ENCODE assay signal across 1 cellular context in the genomic region with DNA sequence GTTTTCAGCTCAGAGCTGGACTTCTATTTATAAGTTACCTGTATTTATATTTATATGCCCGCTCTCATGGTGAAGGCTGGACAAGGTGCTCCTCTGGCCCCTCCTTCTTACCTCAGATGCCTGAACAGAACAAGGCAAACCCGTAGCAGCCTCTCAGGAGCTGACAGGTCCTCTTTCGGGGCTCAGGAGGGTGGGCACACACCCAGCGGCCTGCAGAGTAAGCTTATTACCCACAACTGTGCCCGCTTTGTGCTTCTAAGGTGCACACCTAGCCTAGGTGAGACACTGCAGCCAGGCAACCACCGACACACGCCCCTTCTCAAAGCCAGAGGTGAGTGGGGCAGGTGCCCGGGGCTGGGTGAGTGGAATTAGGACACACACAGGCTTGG.
A peak's percentile ranks its signal among the peaks of the same experiment; 100 is the strongest.
TF ChIP-seq lines count a peak whose summit lies in the region.

No MANE protein-coding gene starts in this region.

TF ChIP-seq in HepG2, 621 proteins besides CTCF, POLR2A, EP300 and RAD21 (continues in another document):
- TF ChIP-seq ZNF781 (CRISPR knock-in tag; IDR thresholded peaks at IDR 0.05; ENCODE audit: borderline replicate concordance, not compliant biosample characterization) (peak; percentile 36), ZNF839 (CRISPR knock-in tag; IDR thresholded peaks at IDR 0.05; ENCODE audit: borderline replicate concordance) (0 out of 2 replicates have a peak, but pooled peaks have one; percentile 46), TEAD3 (CRISPR knock-in tag; optimal IDR thresholded peaks at IDR 0.05; ENCODE audit: borderline replicate concordance) (peak; percentile 4), MED8 (CRISPR knock-in tag; IDR thresholded peaks at IDR 0.05; ENCODE audit: insufficient replicate concordance) (peak; percentile 52), KDM1A (CRISPR knock-in tag; IDR thresholded peaks at IDR 0.05) (no peak), KLF9 (CRISPR knock-in tag; IDR thresholded peaks at IDR 0.05; ENCODE audit: low read depth) (no peak), KDM5B (CRISPR knock-in tag; IDR thresholded peaks at IDR 0.05; ENCODE audit: borderline replicate concordance) (peak; percentile 38; the same call in 1 of the 2 replicates), ZSCAN21 (CRISPR knock-in tag; IDR thresholded peaks at IDR 0.05; ENCODE audit: borderline replicate concordance) (no peak), HNRNPH1 (optimal IDR thresholded peaks at IDR 0.05; ENCODE audit: low read depth, low read length) (no peak), RELA (CRISPR knock-in tag; IDR thresholded peaks at IDR 0.05) (no peak), JUN (CRISPR knock-in tag; IDR thresholded peaks at IDR 0.05) (no peak), HOXA7 (CRISPR knock-in tag; IDR thresholded peaks at IDR 0.05) (no peak), AGO2 (optimal IDR thresholded peaks at IDR 0.05; ENCODE audit: low read depth, low read length) (peak; percentile 79), ZNF382 (CRISPR knock-in tag; IDR thresholded peaks at IDR 0.05; ENCODE audit: borderline replicate concordance) (no peak), ZNF253 (CRISPR knock-in tag; IDR thresholded peaks at IDR 0.05; ENCODE audit: borderline replicate concordance) (0 out of 2 replicates have a peak, but pooled peaks have one; percentile 36), PITX1 (CRISPR knock-in tag; IDR thresholded peaks at IDR 0.05) (peak; percentile 18; the same call in 1 of the 2 replicates), ZNF24 (IDR thresholded peaks at IDR 0.05) (no peak), SP1 (IDR thresholded peaks at IDR 0.05) (no peak), SP1 (CRISPR knock-in tag; IDR thresholded peaks at IDR 0.05) (no peak)
- TF ChIP-seq, protein P1, sequence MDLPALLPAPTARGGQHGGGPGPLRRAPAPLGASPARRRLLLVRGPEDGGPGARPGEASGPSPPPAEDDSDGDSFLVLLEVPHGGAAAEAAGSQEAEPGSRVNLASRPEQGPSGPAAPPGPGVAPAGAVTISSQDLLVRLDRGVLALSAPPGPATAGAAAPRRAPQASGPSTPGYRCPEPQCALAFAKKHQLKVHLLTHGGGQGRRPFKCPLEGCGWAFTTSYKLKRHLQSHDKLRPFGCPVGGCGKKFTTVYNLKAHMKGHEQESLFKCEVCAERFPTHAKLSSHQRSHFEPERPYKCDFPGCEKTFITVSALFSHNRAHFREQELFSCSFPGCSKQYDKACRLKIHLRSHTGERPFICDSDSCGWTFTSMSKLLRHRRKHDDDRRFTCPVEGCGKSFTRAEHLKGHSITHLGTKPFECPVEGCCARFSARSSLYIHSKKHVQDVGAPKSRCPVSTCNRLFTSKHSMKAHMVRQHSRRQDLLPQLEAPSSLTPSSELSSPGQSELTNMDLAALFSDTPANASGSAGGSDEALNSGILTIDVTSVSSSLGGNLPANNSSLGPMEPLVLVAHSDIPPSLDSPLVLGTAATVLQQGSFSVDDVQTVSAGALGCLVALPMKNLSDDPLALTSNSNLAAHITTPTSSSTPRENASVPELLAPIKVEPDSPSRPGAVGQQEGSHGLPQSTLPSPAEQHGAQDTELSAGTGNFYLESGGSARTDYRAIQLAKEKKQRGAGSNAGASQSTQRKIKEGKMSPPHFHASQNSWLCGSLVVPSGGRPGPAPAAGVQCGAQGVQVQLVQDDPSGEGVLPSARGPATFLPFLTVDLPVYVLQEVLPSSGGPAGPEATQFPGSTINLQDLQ (CRISPR knock-in tag; IDR thresholded peaks at IDR 0.05), result no peak
- TF ChIP-seq, protein P2, sequence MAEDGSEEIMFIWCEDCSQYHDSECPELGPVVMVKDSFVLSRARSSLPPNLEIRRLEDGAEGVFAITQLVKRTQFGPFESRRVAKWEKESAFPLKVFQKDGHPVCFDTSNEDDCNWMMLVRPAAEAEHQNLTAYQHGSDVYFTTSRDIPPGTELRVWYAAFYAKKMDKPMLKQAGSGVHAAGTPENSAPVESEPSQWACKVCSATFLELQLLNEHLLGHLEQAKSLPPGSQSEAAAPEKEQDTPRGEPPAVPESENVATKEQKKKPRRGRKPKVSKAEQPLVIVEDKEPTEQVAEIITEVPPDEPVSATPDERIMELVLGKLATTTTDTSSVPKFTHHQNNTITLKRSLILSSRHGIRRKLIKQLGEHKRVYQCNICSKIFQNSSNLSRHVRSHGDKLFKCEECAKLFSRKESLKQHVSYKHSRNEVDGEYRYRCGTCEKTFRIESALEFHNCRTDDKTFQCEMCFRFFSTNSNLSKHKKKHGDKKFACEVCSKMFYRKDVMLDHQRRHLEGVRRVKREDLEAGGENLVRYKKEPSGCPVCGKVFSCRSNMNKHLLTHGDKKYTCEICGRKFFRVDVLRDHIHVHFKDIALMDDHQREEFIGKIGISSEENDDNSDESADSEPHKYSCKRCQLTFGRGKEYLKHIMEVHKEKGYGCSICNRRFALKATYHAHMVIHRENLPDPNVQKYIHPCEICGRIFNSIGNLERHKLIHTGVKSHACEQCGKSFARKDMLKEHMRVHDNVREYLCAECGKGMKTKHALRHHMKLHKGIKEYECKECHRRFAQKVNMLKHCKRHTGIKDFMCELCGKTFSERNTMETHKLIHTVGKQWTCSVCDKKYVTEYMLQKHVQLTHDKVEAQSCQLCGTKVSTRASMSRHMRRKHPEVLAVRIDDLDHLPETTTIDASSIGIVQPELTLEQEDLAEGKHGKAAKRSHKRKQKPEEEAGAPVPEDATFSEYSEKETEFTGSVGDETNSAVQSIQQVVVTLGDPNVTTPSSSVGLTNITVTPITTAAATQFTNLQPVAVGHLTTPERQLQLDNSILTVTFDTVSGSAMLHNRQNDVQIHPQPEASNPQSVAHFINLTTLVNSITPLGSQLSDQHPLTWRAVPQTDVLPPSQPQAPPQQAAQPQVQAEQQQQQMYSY (CRISPR knock-in tag; IDR thresholded peaks at IDR 0.05), result no peak
- TF ChIP-seq, protein P3, sequence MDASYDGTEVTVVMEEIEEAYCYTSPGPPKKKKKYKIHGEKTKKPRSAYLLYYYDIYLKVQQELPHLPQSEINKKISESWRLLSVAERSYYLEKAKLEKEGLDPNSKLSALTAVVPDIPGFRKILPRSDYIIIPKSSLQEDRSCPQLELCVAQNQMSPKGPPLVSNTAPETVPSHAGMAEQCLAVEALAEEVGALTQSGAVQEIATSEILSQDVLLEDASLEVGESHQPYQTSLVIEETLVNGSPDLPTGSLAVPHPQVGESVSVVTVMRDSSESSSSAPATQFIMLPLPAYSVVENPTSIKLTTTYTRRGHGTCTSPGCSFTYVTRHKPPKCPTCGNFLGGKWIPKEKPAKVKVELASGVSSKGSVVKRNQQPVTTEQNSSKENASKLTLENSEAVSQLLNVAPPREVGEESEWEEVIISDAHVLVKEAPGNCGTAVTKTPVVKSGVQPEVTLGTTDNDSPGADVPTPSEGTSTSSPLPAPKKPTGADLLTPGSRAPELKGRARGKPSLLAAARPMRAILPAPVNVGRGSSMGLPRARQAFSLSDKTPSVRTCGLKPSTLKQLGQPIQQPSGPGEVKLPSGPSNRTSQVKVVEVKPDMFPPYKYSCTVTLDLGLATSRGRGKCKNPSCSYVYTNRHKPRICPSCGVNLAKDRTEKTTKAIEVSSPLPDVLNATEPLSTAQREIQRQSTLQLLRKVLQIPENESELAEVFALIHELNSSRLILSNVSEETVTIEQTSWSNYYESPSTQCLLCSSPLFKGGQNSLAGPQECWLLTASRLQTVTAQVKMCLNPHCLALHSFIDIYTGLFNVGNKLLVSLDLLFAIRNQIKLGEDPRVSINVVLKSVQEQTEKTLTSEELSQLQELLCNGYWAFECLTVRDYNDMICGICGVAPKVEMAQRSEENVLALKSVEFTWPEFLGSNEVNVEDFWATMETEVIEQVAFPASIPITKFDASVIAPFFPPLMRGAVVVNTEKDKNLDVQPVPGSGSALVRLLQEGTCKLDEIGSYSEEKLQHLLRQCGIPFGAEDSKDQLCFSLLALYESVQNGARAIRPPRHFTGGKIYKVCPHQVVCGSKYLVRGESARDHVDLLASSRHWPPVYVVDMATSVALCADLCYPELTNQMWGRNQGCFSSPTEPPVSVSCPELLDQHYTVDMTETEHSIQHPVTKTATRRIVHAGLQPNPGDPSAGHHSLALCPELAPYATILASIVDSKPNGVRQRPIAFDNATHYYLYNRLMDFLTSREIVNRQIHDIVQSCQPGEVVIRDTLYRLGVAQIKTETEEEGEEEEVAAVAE (CRISPR knock-in tag; IDR thresholded peaks at IDR 0.05; ENCODE audit: borderline replicate concordance), result no peak
- TF ChIP-seq, protein P4, sequence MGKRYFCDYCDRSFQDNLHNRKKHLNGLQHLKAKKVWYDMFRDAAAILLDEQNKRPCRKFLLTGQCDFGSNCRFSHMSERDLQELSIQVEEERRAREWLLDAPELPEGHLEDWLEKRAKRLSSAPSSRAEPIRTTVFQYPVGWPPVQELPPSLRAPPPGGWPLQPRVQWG (CRISPR knock-in tag; IDR thresholded peaks at IDR 0.05; ENCODE audit: borderline replicate concordance, low read depth), result no peak
- TF ChIP-seq, protein P5, sequence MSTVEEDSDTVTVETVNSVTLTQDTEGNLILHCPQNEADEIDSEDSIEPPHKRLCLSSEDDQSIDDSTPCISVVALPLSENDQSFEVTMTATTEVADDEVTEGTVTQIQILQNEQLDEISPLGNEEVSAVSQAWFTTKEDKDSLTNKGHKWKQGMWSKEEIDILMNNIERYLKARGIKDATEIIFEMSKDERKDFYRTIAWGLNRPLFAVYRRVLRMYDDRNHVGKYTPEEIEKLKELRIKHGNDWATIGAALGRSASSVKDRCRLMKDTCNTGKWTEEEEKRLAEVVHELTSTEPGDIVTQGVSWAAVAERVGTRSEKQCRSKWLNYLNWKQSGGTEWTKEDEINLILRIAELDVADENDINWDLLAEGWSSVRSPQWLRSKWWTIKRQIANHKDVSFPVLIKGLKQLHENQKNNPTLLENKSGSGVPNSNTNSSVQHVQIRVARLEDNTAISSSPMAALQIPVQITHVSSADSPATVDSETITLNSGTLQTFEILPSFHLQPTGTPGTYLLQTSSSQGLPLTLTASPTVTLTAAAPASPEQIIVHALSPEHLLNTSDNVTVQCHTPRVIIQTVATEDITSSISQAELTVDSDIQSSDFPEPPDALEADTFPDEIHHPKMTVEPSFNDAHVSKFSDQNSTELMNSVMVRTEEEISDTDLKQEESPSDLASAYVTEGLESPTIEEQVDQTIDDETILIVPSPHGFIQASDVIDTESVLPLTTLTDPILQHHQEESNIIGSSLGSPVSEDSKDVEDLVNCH (CRISPR knock-in tag; IDR thresholded peaks at IDR 0.05), result no peak
- TF ChIP-seq, protein P6, sequence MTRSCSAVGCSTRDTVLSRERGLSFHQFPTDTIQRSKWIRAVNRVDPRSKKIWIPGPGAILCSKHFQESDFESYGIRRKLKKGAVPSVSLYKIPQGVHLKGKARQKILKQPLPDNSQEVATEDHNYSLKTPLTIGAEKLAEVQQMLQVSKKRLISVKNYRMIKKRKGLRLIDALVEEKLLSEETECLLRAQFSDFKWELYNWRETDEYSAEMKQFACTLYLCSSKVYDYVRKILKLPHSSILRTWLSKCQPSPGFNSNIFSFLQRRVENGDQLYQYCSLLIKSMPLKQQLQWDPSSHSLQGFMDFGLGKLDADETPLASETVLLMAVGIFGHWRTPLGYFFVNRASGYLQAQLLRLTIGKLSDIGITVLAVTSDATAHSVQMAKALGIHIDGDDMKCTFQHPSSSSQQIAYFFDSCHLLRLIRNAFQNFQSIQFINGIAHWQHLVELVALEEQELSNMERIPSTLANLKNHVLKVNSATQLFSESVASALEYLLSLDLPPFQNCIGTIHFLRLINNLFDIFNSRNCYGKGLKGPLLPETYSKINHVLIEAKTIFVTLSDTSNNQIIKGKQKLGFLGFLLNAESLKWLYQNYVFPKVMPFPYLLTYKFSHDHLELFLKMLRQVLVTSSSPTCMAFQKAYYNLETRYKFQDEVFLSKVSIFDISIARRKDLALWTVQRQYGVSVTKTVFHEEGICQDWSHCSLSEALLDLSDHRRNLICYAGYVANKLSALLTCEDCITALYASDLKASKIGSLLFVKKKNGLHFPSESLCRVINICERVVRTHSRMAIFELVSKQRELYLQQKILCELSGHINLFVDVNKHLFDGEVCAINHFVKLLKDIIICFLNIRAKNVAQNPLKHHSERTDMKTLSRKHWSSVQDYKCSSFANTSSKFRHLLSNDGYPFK (CRISPR knock-in tag; IDR thresholded peaks at IDR 0.05; ENCODE audit: borderline replicate concordance), result peak; percentile 25; the same call in 1 of the 2 replicates
- TF ChIP-seq, protein P7, sequence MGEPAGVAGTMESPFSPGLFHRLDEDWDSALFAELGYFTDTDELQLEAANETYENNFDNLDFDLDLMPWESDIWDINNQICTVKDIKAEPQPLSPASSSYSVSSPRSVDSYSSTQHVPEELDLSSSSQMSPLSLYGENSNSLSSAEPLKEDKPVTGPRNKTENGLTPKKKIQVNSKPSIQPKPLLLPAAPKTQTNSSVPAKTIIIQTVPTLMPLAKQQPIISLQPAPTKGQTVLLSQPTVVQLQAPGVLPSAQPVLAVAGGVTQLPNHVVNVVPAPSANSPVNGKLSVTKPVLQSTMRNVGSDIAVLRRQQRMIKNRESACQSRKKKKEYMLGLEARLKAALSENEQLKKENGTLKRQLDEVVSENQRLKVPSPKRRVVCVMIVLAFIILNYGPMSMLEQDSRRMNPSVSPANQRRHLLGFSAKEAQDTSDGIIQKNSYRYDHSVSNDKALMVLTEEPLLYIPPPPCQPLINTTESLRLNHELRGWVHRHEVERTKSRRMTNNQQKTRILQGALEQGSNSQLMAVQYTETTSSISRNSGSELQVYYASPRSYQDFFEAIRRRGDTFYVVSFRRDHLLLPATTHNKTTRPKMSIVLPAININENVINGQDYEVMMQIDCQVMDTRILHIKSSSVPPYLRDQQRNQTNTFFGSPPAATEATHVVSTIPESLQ (CRISPR knock-in tag; conservative IDR thresholded peaks at IDR 0.05), result no peak
- TF ChIP-seq, protein P8, sequence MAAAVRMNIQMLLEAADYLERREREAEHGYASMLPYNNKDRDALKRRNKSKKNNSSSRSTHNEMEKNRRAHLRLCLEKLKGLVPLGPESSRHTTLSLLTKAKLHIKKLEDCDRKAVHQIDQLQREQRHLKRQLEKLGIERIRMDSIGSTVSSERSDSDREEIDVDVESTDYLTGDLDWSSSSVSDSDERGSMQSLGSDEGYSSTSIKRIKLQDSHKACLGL (CRISPR knock-in tag; IDR thresholded peaks at IDR 0.05), result peak; percentile 42; the same call in 1 of the 2 replicates
- TF ChIP-seq, protein P9, sequence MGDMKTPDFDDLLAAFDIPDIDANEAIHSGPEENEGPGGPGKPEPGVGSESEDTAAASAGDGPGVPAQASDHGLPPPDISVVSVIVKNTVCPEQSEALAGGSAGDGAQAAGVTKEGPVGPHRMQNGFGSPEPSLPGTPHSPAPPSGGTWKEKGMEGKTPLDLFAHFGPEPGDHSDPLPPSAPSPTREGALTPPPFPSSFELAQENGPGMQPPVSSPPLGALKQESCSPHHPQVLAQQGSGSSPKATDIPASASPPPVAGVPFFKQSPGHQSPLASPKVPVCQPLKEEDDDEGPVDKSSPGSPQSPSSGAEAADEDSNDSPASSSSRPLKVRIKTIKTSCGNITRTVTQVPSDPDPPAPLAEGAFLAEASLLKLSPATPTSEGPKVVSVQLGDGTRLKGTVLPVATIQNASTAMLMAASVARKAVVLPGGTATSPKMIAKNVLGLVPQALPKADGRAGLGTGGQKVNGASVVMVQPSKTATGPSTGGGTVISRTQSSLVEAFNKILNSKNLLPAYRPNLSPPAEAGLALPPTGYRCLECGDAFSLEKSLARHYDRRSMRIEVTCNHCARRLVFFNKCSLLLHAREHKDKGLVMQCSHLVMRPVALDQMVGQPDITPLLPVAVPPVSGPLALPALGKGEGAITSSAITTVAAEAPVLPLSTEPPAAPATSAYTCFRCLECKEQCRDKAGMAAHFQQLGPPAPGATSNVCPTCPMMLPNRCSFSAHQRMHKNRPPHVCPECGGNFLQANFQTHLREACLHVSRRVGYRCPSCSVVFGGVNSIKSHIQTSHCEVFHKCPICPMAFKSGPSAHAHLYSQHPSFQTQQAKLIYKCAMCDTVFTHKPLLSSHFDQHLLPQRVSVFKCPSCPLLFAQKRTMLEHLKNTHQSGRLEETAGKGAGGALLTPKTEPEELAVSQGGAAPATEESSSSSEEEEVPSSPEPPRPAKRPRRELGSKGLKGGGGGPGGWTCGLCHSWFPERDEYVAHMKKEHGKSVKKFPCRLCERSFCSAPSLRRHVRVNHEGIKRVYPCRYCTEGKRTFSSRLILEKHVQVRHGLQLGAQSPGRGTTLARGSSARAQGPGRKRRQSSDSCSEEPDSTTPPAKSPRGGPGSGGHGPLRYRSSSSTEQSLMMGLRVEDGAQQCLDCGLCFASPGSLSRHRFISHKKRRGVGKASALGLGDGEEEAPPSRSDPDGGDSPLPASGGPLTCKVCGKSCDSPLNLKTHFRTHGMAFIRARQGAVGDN (CRISPR knock-in tag; IDR thresholded peaks at IDR 0.05), result peak; percentile 22; the same call in 1 of the 2 replicates
